19 cellular contexts compared by ENCODE assay signal in the genomic region with DNA sequence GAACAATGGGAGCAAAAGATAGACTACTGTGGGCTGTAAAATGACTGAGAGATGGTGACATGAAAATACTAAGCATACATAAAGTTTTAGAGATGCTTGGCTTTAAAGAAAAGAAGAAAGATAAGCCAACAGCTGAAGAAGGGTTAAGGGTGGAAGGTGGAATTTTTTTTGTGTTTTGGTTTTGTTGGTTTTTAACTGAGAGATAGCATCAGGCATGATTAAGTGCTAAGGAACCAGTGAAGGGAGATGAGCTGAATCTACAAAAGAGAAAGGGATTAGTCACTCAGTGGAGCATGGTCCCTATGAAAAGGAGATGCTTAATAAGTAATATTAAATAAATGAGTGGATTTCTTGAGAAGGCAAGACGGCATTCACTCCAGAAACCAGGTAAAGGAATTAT.
"Had no signal": no experiment of that assay in that cellular context is flagged by ENCODE, and none has a peak within 500 bp of the region (broad histone marks: within the 10 kb centered on the region; RNA-seq: fewer than 3 reads in every experiment).

No MANE protein-coding gene starts in this region.

- H3K4me1 ChIP-seq: breast epithelium, gastroesophageal sphincter, left ventricle myocardium inferior had no signal

- H3K27me3 ChIP-seq: breast epithelium, heart right ventricle, pancreas, upper lobe of left lung had no signal

- H3K4me3 ChIP-seq: breast epithelium, gastroesophageal sphincter, heart right ventricle, left ventricle myocardium inferior, pancreas, upper lobe of left lung had no signal

- FAIRE-seq: keratinocyte, pancreas had no signal

- H3K9me3 ChIP-seq: breast epithelium, gastroesophageal sphincter, heart right ventricle, left ventricle myocardium inferior, pancreas, upper lobe of left lung had no signal

- DNase-seq: activated CD4-positive, alpha-beta memory T cell treated with anti-CD3 and anti-CD28 coated beads, Interleukin-2, amount 10 ng/mL, durations not matched to agents 7 days and 5 days; activated CD4-positive, alpha-beta T cell treated with anti-CD3 and anti-CD28 coated beads for 36 hours; activated gamma-delta T cell; activated naive CD8-positive, alpha-beta T cell treated with anti-CD3 and anti-CD28 coated beads for 36 hours; activated T-cell treated with anti-CD3 and anti-CD28 coated beads, Interleukin-2, amount 50 U/mL, for 24 hours; anterior cingulate cortex; dermis blood vessel endothelial cell; effector memory CD8-positive, alpha-beta T cell; heart right ventricle; left ventricle myocardium inferior; naive thymus-derived CD8-positive, alpha-beta T cell; pancreas; stimulated activated CD4-positive, alpha-beta T cell treated with anti-CD3 and anti-CD28 coated beads, Interleukin-1b, Interleukin-23, amount 100 ng/mL, for 48 hours; stimulated activated naive CD8-positive, alpha-beta T cell treated with anti-CD3 and anti-CD28 coated beads, Interleukin-15, amount 100 ng/mL, for 72 hours; upper lobe of left lung had no signal

- H3K27ac ChIP-seq: breast epithelium, gastroesophageal sphincter, heart right ventricle, left ventricle myocardium inferior, pancreas, upper lobe of left lung had no signal

- H3K36me3 ChIP-seq: breast epithelium, gastroesophageal sphincter, heart right ventricle, left ventricle myocardium inferior, pancreas, upper lobe of left lung had no signal

- ATAC-seq: activated CD4-positive, alpha-beta T cell treated with anti-CD3 and anti-CD28 coated beads for 36 hours; effector memory CD8-positive, alpha-beta T cell; gastroesophageal sphincter; heart right ventricle; naive thymus-derived CD8-positive, alpha-beta T cell; pancreas; sciatic nerve; stimulated activated naive CD8-positive, alpha-beta T cell treated with anti-CD3 and anti-CD28 coated beads, Interleukin-15, amount 100 ng/mL, for 72 hours had no signal
